Comparison of ENCODE assay signal across 26 cellular contexts in genomic region chr19:33700408-33700757, GRCh38.
"Had no signal": no experiment of that assay in that cellular context is flagged by ENCODE, and none has a peak within 500 bp of the region (broad histone marks: within the 10 kb centered on the region; RNA-seq: fewer than 3 reads in every experiment).

No MANE protein-coding gene starts in this region.

- H3K36me3 Mint-ChIP-seq: memory B cell; natural killer cell; neural progenitor cell; stimulated activated naive B cell treated with anti-CD40 and anti-IgM and Interleukin-4, amounts not matched to agents 10 μg/mL and 1 μg/mL and 100 μg/mL, for 72 hours had no signal

- H3K27ac ChIP-seq: colonic mucosa, foreskin keratinocyte, heart right ventricle, left lung, lower lobe of right lung, neural progenitor cell, ovary, psoas muscle, right lobe of liver, thoracic aorta, transverse colon had no signal

- H2AFZ ChIP-seq: neural progenitor cell had no signal

- H3K27me3 ChIP-seq: colonic mucosa, foreskin keratinocyte, neural progenitor cell, ovary, right lobe of liver, transverse colon had no signal

- H3K9ac ChIP-seq: neural progenitor cell had no signal

- H3K9me3 ChIP-seq: colonic mucosa, heart right ventricle, left lung, lower lobe of right lung, ovary, psoas muscle, right lobe of liver, thoracic aorta, transverse colon had no signal

- H3K4me1 Mint-ChIP-seq: endodermal cell; memory B cell; mesothelial cell of epicardium; natural killer cell; neural progenitor cell; stimulated activated naive B cell treated with anti-CD40 and anti-IgM and Interleukin-4, amounts not matched to agents 10 μg/mL and 1 μg/mL and 100 μg/mL, for 72 hours; stimulated activated naive CD8-positive, alpha-beta T cell treated with anti-CD3 and anti-CD28 coated beads, Interleukin-15, amount 100 ng/mL, for 72 hours had no signal

- H3K27ac Mint-ChIP-seq: endodermal cell; memory B cell; mesothelial cell of epicardium; natural killer cell; neural progenitor cell; stimulated activated naive B cell treated with anti-CD40 and anti-IgM and Interleukin-4, amounts not matched to agents 10 μg/mL and 1 μg/mL and 100 μg/mL, for 72 hours; stimulated activated naive CD8-positive, alpha-beta T cell treated with anti-CD3 and anti-CD28 coated beads, Interleukin-15, amount 100 ng/mL, for 72 hours had no signal

- H3K4me2 ChIP-seq: neural progenitor cell had no signal

- H3K9me3 Mint-ChIP-seq: endodermal cell; memory B cell; mesothelial cell of epicardium; natural killer cell; neural progenitor cell; stimulated activated naive CD8-positive, alpha-beta T cell treated with anti-CD3 and anti-CD28 coated beads, Interleukin-15, amount 100 ng/mL, for 72 hours had no signal

- H3K4me1 ChIP-seq: colonic mucosa, foreskin keratinocyte, heart right ventricle, left lung, lower lobe of right lung, neural progenitor cell, psoas muscle, right lobe of liver, transverse colon had no signal

- H3K36me3 ChIP-seq: colonic mucosa, heart right ventricle, left lung, lower lobe of right lung, neural progenitor cell, ovary, right lobe of liver, thoracic aorta, transverse colon had no signal

- H3K4me3 Mint-ChIP-seq: endodermal cell; memory B cell; mesothelial cell of epicardium; natural killer cell; neural progenitor cell; stimulated activated naive B cell treated with anti-CD40 and anti-IgM and Interleukin-4, amounts not matched to agents 10 μg/mL and 1 μg/mL and 100 μg/mL, for 72 hours; stimulated activated naive CD8-positive, alpha-beta T cell treated with anti-CD3 and anti-CD28 coated beads, Interleukin-15, amount 100 ng/mL, for 72 hours had no signal

- DNase-seq: cerebellar nuclear complex; colonic mucosa; dermis blood vessel endothelial cell; endodermal cell; erythroblast; foreskin keratinocyte; heart right ventricle; hypothalamus; lower lobe of right lung; natural killer cell; nucleus accumbens; psoas muscle; retina; right lobe of liver; stimulated activated CD4-positive, alpha-beta T cell treated with anti-CD3 and anti-CD28 coated beads, Interleukin-15, amount 100 ng/mL, for 24 hours; stimulated activated CD4-positive, alpha-beta T cell treated with anti-CD3 and anti-CD28 coated beads, Interleukin-1b, Interleukin-23, amount 100 ng/mL, for 48 hours; stimulated activated CD4-positive, alpha-beta T cell treated with anti-CD3 and anti-CD28 coated beads, Interleukin-4, amount 100 ng/mL, for 24 hours; stimulated activated naive B cell treated with anti-CD40 and anti-IgM and Interleukin-4, amounts not matched to agents 10 μg/mL and 1 μg/mL and 100 μg/mL, for 72 hours; stimulated activated naive CD8-positive, alpha-beta T cell treated with anti-CD3 and anti-CD28 coated beads, Interleukin-15, amount 100 ng/mL, for 72 hours; transverse colon had no signal

- H3K4me3 ChIP-seq: colonic mucosa, heart right ventricle, left lung, lower lobe of right lung, neural progenitor cell, ovary, psoas muscle, right lobe of liver, thoracic aorta, transverse colon had no signal
